ENCODE assay signal across 20 cellular contexts in genomic region chr16:87037012-87037411, GRCh38.
"Had no signal": no experiment of that assay in that cellular context is flagged by ENCODE, and none has a peak within 500 bp of the region (broad histone marks: within the 10 kb centered on the region; RNA-seq: fewer than 3 reads in every experiment).

No MANE protein-coding gene starts in this region.

- H3K27me3 ChIP-seq: MG63 had no signal

- H3K4me3 ChIP-seq: MG63 had no signal

- H3K27ac ChIP-seq: RWPE1 had no signal

- H3K4me2 ChIP-seq: SK-N-SH had no signal

- H3K9me3 ChIP-seq: MG63, SK-N-SH had no signal

- H3K36me3 ChIP-seq: MG63 had no signal

- DNase-seq: IMR-90, Karpas-422, KG1, MG63, NCI-H1092, NCI-H1436, NCI-H187, NCI-H2029, NCI-H2081 treated with DMSO at 0.1 percent for 48 hours, NCI-H2171, NCI-H226, NCI-H446, NCI-H510A, NCI-H524 treated with DMSO at 0.1 percent for 48 hours, NCI-H69, NCI-H774, PC-3, SHP77, SK-N-SH had no signal

- H3K9ac ChIP-seq: SK-N-SH had no signal
